8 cellular contexts compared by ENCODE assay signal in the genomic region with DNA sequence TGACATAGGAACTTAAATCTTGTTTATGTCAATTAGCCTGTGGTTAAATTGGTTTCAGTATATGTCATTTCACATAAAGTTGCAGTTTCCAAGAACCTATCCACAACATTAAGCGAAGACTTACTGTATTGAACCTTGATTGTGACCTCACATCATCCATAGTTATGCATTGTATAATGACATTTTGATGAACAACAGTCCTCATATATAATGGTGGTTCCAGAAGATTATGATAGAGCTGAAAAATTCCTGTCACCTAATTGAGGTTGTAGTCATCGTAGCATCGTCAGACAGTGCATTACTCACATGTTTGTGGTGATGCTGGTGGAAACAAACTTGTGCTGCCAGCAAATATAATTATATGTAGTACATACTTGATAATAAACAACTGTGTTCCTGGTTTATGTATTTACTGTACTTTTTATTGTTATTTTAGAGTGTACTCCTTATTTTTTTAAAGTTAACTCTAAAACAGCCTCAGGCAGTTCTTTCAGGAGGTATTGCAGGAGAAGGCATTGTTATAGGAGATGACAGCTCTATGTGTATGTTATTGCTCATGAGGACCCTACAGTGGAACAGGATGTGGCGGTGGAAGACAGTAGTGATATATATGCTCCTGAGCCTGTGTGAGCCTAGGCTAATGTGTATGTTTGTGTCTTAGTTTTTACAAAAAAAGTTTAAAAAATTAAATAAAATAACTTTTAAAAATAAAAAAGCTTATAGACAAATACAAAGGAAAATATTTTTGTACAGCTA. TPM values are rescaled to one million over a fixed set of nuclear protein-coding genes. Genes with fewer than 3 reads are reported as not detected.
DNase-seq lines count a peak whose midpoint lies in the region; ATAC-seq, FAIRE-seq and TF ChIP-seq lines count a peak whose summit lies in the region.

No MANE protein-coding gene starts in this region.

- ATAC-seq in GM18508 (IDR thresholded peaks at IDR 0.05; ENCODE audit: insufficient read depth, unreplicated experiment) = peak; percentile 44

- FAIRE-seq in H54 (lab: Jason Lieb, UNC) = peak; percentile 87

- TF ChIP-seq POLR2A in H54 (IDR thresholded peaks at IDR 0.05; ENCODE audit: low read depth, low read length) = no peak

- DNase-seq in H54 (ENCODE audit: insufficient read length, low spot score) = no peak
- peak; percentile 74 for DNase-seq in RKO (ENCODE audit: low spot score)
- peak; percentile 85 for DNase-seq in iris pigment epithelial cell (ENCODE audit: low read depth)
- DNase-seq in ureter (ENCODE audit: low spot score) = no peak
- no peak for DNase-seq in GM19240 (ENCODE audit: insufficient read length, low spot score)
- no peak for DNase-seq in NCI-H446 treated with DMSO at 0.1 percent for 48 hours (lab: John Stamatoyannopoulos, UW)
- no peak for DNase-seq in OCI-M1 (lab: John Stamatoyannopoulos, UW)

RNA-seq across cellular contexts. Expression of a gene that starts 56.6 kb away (rescaled TPM):
- total RNA-seq in ureter = 91.4 TPM

Comparison
In these comparisons a context has a peak if more than half of its experiments do, and no peak if none do; other contexts are left out.
1. DNase-seq: peak in RKO (single experiment) and iris pigment epithelial cell (single experiment); none in H54 (single experiment), ureter (single experiment), GM19240 (single experiment), NCI-H446 treated with DMSO at 0.1 percent for 48 hours (single experiment) and OCI-M1 (single experiment).